1 cellular context compared by ENCODE assay signal in the genomic region with DNA sequence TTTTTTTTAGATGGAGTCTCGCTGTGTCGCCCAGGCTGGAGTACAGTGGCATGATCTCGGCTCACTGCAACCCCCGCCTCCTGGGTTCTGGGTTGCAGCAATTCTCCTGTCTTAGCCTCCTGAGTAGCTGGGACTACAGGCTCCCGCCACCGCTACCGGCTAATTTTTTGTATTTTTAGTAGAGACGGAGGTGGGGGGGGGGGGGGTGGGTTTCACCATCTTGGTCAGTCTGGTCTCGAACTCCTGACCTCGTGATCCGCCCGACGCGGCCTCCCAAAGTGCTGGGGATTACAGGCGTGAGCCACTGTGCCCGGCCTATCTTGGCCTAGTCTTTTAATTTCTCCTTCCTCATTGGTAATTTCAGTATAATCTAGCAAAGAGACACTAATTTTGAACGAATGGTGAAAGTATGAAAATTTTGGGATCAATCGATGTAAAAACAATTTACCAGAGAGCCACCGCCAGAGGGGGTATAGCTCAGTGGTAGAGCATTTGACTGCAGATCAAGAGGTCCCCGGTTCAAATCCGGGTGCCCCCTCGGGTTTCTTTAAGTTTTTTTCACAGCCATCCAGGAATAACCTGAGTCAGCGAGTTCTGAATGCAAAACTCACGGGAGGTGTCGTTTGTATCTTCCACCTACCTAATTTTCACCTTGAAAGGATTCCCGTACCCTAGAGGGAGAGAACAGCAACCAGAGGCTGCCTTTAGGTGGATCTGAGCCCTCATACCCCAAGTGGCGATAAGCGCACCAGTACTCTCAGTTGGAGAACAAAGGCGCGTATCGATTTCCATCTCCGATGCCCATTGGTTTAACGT.
A peak's percentile ranks its signal among the peaks of the same experiment; 100 is the strongest.
TF ChIP-seq lines count a peak whose summit lies in the region.

No MANE protein-coding gene starts in this region.

TF ChIP-seq in HepG2, 621 proteins besides CTCF, POLR2A, EP300 and RAD21 (continues in another document):
- TF ChIP-seq ZNF557 (CRISPR knock-in tag; IDR thresholded peaks at IDR 0.05) (no peak), NCOR1 (IDR thresholded peaks at IDR 0.05; ENCODE audit: borderline replicate concordance, low read length) (peak; percentile 80; the same call in 1 of the 2 replicates), SMARCC2 (IDR thresholded peaks at IDR 0.05) (no peak), SAP130 (CRISPR knock-in tag; IDR thresholded peaks at IDR 0.05; ENCODE audit: low read depth) (peak; percentile 39; the same call in 1 of the 2 replicates), ZSCAN29 (CRISPR knock-in tag; conservative IDR thresholded peaks at IDR 0.05) (no peak), ZSCAN22 (CRISPR knock-in tag; IDR thresholded peaks at IDR 0.05) (no peak), ISX (CRISPR knock-in tag; conservative IDR thresholded peaks at IDR 0.05) (no peak), ZNF713 (CRISPR knock-in tag; IDR thresholded peaks at IDR 0.05) (no peak), HES4 (CRISPR knock-in tag; IDR thresholded peaks at IDR 0.05; ENCODE audit: borderline replicate concordance) (no peak), DNMT1 (CRISPR knock-in tag; IDR thresholded peaks at IDR 0.05) (no peak), IRF2 (CRISPR knock-in tag; IDR thresholded peaks at IDR 0.05) (no peak), SMAD3 (CRISPR knock-in tag; IDR thresholded peaks at IDR 0.05) (peak; percentile 68; the same call in 1 of the 2 replicates), KLF12 (CRISPR knock-in tag; IDR thresholded peaks at IDR 0.05; ENCODE audit: borderline replicate concordance) (peak; percentile 73; the same call in 1 of the 2 replicates), ZNF619 (CRISPR knock-in tag; IDR thresholded peaks at IDR 0.05) (no peak; the same call in 1 of the 2 replicates), POLR2AphosphoS2 (IDR thresholded peaks at IDR 0.05; ENCODE audit: low read depth, low read length) (no peak), FOSL2 (CRISPR knock-in tag; IDR thresholded peaks at IDR 0.05) (0 out of 2 replicates have a peak, but pooled peaks have one; percentile 8), ZNF841 (CRISPR knock-in tag; IDR thresholded peaks at IDR 0.05; ENCODE audit: borderline replicate concordance) (no peak), GTF3A (CRISPR knock-in tag; conservative IDR thresholded peaks at IDR 0.05) (no peak), ZNF83 (CRISPR knock-in tag; IDR thresholded peaks at IDR 0.05; ENCODE audit: borderline replicate concordance) (no peak), TP53 (CRISPR knock-in tag; conservative IDR thresholded peaks at IDR 0.05) (no peak), SOX6 (IDR thresholded peaks at IDR 0.05) (no peak), SOX6 (CRISPR knock-in tag; IDR thresholded peaks at IDR 0.05) (peak; percentile 31; the same call in 1 of the 2 replicates), ZNF33A (CRISPR knock-in tag; IDR thresholded peaks at IDR 0.05; ENCODE audit: borderline replicate concordance) (no peak; the same call in 1 of the 2 replicates), ATF7-NPFF (CRISPR knock-in tag; IDR thresholded peaks at IDR 0.05; ENCODE audit: low read depth) (no peak; the same call in 1 of the 2 replicates), ZNF605 (CRISPR knock-in tag; IDR thresholded peaks at IDR 0.05) (no peak; the same call in 1 of the 2 replicates), ZNF354B (CRISPR knock-in tag; IDR thresholded peaks at IDR 0.05) (no peak), HNRNPL (IDR thresholded peaks at IDR 0.05; ENCODE audit: low read depth, low read length) (no peak), ZNF235 (CRISPR knock-in tag; IDR thresholded peaks at IDR 0.05; ENCODE audit: borderline replicate concordance) (no peak), CBFB (CRISPR knock-in tag; IDR thresholded peaks at IDR 0.05) (no peak), CCDC6 (CRISPR knock-in tag; IDR thresholded peaks at IDR 0.05) (no peak; the same call in 1 of the 2 replicates), MYNN (CRISPR knock-in tag; IDR thresholded peaks at IDR 0.05; ENCODE audit: low read depth) (no peak)
- TF ChIP-seq, protein P1, sequence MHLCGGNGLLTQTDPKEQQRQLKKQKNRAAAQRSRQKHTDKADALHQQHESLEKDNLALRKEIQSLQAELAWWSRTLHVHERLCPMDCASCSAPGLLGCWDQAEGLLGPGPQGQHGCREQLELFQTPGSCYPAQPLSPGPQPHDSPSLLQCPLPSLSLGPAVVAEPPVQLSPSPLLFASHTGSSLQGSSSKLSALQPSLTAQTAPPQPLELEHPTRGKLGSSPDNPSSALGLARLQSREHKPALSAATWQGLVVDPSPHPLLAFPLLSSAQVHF (CRISPR knock-in tag; IDR thresholded peaks at IDR 0.05), result no peak
- TF ChIP-seq, protein P2, sequence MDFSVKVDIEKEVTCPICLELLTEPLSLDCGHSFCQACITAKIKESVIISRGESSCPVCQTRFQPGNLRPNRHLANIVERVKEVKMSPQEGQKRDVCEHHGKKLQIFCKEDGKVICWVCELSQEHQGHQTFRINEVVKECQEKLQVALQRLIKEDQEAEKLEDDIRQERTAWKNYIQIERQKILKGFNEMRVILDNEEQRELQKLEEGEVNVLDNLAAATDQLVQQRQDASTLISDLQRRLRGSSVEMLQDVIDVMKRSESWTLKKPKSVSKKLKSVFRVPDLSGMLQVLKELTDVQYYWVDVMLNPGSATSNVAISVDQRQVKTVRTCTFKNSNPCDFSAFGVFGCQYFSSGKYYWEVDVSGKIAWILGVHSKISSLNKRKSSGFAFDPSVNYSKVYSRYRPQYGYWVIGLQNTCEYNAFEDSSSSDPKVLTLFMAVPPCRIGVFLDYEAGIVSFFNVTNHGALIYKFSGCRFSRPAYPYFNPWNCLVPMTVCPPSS (IDR thresholded peaks at IDR 0.05), result no peak
- TF ChIP-seq, protein P3, sequence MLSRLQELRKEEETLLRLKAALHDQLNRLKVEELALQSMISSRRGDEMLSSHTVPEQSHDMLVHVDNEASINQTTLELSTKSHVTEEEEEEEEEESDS (CRISPR knock-in tag; IDR thresholded peaks at IDR 0.05; ENCODE audit: borderline replicate concordance), result no peak
- TF ChIP-seq, protein P4, sequence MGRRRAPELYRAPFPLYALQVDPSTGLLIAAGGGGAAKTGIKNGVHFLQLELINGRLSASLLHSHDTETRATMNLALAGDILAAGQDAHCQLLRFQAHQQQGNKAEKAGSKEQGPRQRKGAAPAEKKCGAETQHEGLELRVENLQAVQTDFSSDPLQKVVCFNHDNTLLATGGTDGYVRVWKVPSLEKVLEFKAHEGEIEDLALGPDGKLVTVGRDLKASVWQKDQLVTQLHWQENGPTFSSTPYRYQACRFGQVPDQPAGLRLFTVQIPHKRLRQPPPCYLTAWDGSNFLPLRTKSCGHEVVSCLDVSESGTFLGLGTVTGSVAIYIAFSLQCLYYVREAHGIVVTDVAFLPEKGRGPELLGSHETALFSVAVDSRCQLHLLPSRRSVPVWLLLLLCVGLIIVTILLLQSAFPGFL (CRISPR knock-in tag; IDR thresholded peaks at IDR 0.05), result no peak
- TF ChIP-seq, protein P5, sequence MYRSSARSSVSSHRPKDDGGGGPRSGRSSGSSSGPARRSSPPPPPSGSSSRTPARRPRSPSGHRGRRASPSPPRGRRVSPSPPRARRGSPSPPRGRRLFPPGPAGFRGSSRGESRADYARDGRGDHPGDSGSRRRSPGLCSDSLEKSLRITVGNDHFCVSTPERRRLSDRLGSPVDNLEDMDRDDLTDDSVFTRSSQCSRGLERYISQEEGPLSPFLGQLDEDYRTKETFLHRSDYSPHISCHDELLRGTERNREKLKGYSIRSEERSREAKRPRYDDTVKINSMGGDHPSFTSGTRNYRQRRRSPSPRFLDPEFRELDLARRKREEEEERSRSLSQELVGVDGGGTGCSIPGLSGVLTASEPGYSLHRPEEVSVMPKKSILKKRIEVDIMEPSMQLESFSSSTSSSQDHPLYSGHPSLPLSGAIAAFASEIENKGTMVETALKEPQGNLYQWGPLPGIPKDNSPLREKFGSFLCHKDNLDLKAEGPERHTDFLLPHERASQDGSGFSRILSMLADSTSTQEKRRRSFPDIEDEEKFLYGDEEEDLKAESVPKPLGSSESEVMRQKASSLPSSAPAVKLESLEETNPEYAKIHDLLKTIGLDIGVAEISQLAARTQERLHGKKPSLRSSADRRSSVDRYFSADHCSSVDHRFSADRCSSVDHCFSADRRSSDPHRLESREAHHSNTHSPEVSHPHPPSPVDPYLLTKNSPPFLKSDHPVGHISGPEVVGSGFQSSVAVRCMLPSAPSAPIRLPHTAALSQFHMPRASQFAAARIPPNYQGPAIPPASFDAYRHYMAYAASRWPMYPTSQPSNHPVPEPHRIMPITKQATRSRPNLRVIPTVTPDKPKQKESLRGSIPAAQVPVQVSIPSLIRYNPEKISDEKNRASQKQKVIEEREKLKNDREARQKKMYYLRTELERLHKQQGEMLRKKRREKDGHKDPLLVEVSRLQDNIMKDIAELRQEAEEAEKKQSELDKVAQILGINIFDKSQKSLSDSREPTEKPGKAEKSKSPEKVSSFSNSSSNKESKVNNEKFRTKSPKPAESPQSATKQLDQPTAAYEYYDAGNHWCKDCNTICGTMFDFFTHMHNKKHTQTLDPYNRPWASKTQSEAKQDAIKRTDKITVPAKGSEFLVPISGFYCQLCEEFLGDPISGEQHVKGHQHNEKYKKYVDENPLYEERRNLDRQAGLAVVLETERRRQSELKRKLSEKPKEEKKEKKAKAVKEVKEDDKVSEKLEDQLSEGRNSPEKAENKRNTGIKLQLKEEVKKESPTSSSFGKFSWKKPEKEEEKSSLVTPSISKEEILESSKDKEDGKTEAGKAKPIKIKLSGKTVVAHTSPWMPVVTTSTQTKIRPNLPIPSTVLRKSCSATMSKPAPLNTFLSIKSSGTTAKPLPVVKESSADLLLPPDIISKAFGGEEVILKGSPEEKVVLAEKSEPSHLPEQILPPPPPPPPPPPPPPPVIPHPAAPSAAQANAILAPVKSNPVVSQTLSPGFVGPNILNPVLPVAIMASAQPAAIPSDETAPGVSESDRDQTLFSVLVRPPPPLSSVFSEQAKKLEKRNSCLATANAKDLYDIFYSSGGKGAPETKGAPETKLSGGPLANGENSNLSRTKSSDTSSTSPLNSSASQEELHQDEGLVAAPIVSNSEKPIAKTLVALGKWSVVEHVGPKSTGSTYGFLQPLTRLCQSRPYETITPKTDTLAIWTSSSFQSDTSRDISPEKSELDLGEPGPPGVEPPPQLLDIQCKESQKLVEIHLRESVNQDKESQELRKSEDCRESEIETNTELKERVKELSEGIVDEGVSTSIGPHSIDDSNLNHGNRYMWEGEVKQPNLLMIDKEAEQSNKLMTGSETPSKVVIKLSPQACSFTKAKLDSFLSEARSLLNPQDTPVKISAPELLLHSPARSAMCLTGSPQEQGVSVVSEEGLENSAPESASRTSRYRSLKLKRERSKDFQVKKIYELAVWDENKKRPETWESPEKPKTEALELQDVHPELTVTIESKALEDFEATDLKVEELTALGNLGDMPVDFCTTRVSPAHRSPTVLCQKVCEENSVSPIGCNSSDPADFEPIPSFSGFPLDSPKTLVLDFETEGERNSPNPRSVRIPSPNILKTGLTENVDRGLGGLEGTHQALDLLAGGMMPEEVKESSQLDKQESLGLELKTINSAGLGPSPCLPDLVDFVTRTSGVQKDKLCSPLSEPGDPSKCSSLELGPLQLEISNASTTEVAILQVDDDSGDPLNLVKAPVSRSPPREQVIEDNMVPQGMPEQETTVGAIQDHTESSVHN (CRISPR knock-in tag; IDR thresholded peaks at IDR 0.05), result no peak
- TF ChIP-seq, protein P6, sequence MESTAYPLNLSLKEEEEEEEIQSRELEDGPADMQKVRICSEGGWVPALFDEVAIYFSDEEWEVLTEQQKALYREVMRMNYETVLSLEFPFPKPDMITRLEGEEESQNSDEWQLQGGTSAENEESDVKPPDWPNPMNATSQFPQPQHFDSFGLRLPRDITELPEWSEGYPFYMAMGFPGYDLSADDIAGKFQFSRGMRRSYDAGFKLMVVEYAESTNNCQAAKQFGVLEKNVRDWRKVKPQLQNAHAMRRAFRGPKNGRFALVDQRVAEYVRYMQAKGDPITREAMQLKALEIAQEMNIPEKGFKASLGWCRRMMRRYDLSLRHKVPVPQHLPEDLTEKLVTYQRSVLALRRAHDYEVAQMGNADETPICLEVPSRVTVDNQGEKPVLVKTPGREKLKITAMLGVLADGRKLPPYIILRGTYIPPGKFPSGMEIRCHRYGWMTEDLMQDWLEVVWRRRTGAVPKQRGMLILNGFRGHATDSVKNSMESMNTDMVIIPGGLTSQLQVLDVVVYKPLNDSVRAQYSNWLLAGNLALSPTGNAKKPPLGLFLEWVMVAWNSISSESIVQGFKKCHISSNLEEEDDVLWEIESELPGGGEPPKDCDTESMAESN (CRISPR knock-in tag; conservative IDR thresholded peaks at IDR 0.05), result no peak
- TF ChIP-seq, protein P7, sequence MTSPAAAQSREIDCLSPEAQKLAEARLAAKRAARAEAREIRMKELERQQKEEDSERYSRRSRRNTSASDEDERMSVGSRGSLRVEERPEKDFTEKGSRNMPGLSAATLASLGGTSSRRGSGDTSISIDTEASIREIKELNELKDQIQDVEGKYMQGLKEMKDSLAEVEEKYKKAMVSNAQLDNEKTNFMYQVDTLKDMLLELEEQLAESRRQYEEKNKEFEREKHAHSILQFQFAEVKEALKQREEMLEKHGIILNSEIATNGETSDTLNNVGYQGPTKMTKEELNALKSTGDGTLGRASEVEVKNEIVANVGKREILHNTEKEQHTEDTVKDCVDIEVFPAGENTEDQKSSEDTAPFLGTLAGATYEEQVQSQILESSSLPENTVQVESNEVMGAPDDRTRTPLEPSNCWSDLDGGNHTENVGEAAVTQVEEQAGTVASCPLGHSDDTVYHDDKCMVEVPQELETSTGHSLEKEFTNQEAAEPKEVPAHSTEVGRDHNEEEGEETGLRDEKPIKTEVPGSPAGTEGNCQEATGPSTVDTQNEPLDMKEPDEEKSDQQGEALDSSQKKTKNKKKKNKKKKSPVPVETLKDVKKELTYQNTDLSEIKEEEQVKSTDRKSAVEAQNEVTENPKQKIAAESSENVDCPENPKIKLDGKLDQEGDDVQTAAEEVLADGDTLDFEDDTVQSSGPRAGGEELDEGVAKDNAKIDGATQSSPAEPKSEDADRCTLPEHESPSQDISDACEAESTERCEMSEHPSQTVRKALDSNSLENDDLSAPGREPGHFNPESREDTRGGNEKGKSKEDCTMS (CRISPR knock-in tag; conservative IDR thresholded peaks at IDR 0.05), result no peak
- TF ChIP-seq, protein P8, sequence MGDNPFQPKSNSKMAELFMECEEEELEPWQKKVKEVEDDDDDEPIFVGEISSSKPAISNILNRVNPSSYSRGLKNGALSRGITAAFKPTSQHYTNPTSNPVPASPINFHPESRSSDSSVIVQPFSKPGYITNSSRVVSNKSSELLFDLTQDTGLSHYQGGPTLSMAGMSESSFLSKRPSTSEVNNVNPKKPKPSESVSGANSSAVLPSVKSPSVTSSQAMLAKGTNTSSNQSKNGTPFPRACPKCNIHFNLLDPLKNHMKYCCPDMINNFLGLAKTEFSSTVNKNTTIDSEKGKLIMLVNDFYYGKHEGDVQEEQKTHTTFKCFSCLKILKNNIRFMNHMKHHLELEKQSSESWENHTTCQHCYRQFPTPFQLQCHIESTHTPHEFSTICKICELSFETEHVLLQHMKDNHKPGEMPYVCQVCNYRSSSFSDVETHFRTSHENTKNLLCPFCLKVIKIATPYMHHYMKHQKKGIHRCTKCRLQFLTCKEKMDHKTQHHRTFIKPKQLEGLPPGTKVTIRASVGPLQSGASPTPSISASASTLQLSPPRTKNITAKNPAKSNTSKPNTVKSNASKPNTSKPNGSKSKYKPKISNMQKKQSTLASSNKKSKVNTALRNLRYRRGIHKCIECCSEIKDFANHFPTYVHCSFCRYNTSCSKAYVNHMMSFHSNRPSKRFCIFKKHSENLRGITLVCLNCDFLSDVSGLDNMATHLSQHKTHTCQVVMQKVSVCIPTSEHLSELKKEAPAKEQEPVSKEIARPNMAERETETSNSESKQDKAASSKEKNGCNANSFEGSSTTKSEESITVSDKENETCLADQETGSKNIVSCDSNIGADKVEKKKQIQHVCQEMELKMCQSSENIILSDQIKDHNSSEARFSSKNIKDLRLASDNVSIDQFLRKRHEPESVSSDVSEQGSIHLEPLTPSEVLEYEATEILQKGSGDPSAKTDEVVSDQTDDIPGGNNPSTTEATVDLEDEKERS (CRISPR knock-in tag; IDR thresholded peaks at IDR 0.05), result peak; percentile 67; the same call in 1 of the 2 replicates
- TF ChIP-seq, protein P9, sequence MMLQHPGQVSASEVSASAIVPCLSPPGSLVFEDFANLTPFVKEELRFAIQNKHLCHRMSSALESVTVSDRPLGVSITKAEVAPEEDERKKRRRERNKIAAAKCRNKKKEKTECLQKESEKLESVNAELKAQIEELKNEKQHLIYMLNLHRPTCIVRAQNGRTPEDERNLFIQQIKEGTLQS (CRISPR knock-in tag; IDR thresholded peaks at IDR 0.05), result no peak
